In the genomic region with DNA sequence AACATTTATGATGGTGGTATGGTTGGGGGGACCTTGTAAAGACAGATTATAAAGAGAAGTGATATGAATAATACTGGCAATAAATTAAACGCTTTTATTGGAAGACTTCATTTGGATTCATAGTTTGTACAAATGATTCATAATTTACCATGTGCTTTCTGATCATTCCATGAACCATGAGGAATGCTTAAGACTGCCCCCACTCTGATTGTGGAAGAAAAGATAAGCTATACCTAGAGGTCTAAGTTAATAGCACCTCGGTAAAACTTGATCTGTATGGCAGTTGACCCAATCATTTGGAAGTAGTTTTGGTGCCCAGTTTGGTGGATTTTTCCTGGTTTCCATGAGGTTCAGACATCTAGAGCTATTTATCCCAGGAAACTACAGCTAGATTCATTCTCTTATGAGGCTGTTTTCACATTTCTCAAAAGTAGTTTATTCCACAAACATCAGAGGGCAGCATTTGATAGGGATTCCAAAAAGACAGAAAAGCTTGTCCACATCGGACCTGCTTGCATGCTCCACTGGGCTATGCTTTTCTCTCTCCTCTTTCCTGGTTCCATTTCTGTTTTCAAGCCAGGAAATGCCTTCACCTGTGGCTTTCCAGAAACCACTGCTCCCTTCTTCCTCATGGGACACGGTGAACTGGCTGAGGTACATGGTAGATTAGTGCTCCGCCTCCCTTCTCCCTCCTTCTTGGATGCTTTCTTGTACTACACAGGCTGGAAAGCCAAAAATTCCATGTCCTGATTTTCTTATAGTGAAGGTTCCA, we compare ENCODE assay signal across 8 cellular contexts. TPM values are rescaled to one million over a fixed set of nuclear protein-coding genes. Genes with fewer than 3 reads are reported as not detected.
A peak's percentile ranks its signal among the peaks of the same experiment; 100 is the strongest.
DNase-seq lines count a peak whose midpoint lies in the region; ATAC-seq and TF ChIP-seq lines count a peak whose summit lies in the region.

No MANE protein-coding gene starts in this region.

- H3K4me2 ChIP-seq in OCI-LY7 (ENCODE audit: low read length) (no peak overlapping the region), fibroblast of lung (ENCODE audit: extremely low read depth, insufficient read depth, low read length) (peak overlapping the region; percentile 39)

- H3K36me3 ChIP-seq in OCI-LY7 (ENCODE audit: insufficient read depth, low read length) (no peaks in the 10 kb centered on the region), fibroblast of lung (ENCODE audit: control insufficient read depth, insufficient read depth, low read length) (no peaks in the 10 kb centered on the region), psoas muscle (ENCODE audit: insufficient read depth in 1 of 2, low read depth in 1 of 2) (no peaks in the 10 kb centered on the region), suprapubic skin (no peaks in the 10 kb centered on the region)

- no peak overlapping the region for H3K27ac ChIP-seq in OCI-LY7 (ENCODE audit: low read depth, low read length, poor library complexity, severe bottlenecking)
- H3K27ac ChIP-seq in fibroblast of lung (ENCODE audit: insufficient read depth, low read length): no peak overlapping the region
- H3K27ac ChIP-seq in psoas muscle: no peak overlapping the region
- no peak overlapping the region for H3K27ac ChIP-seq in suprapubic skin

- H3K79me2 ChIP-seq in OCI-LY7 (ENCODE audit: insufficient read depth, low read depth, low read length) (no peaks in the 10 kb centered on the region), fibroblast of lung (ENCODE audit: control insufficient read depth, insufficient read depth, low read length) (no peaks in the 10 kb centered on the region)

- DNase-seq in G401 (ENCODE audit: low spot score): peak; percentile 17
- DNase-seq in OCI-LY7 (ENCODE audit: low spot score): no peak
- DNase-seq in fibroblast of lung (ENCODE audit: low read depth in 2 of 2): peak; percentile 73 to 81
- no peak for DNase-seq in psoas muscle
- no peak for DNase-seq in suprapubic skin (ENCODE audit: low spot score in 2 of 2)
- DNase-seq in activated CD4-positive, CD25-positive, alpha-beta regulatory T cell treated with anti-CD3 and anti-CD28 coated beads, Interleukin-2, amount 50 U/mL, for 72 hours: no peak
- DNase-seq in SHP77 (lab: John Stamatoyannopoulos, UW): no peak

- CTCF ChIA-PET in OCI-LY7 (lab: Charles Lee; ENCODE audit: unreplicated experiment): no interaction called here

- ATAC-seq in psoas muscle: peak; percentile 57 to 76 (median 61)
- ATAC-seq in HG03196 (IDR thresholded peaks at IDR 0.05; ENCODE audit: unreplicated experiment): no peak

- intact Hi-C loops in OCI-LY7 (cut with micrococcal nuclease; ENCODE audit: unreplicated experiment) (no loop called here), psoas muscle (cut with DNase I) (loop anchor here in 1 of 2 donors (10.0 kb wide), 3 partner anchors 100 to 230 kb away; partner anchors contain the start of gene BICC1)

- H3K4me3 ChIP-seq in OCI-LY7 (ENCODE audit: low read depth, low read length, poor library complexity, severe bottlenecking) (no peak overlapping the region), fibroblast of lung (replicated peaks in 1 of 4; ENCODE audit: control extremely low read depth in 1 of 4, insufficient read depth in 1 of 4, low read depth in 3 of 4, low read length in 4 of 4) (peak overlapping the region in 1 of 4 experiments; percentile 5), psoas muscle (no peak overlapping the region), suprapubic skin (no peak overlapping the region)

- H4K20me1 ChIP-seq in OCI-LY7 (ENCODE audit: insufficient read depth, low read length) (no peaks in the 10 kb centered on the region), fibroblast of lung (ENCODE audit: control insufficient read depth, extremely low read depth, insufficient read depth, low read length) (no peaks in the 10 kb centered on the region)

- no peak for TF ChIP-seq POLR2A in suprapubic skin (IDR thresholded peaks at IDR 0.05)

- POLR2A ChIA-PET in OCI-LY7 (lab: Charles Lee): no interaction called here

- H3K4me1 ChIP-seq in OCI-LY7 (ENCODE audit: insufficient read depth, low read length, poor library complexity, severe bottlenecking) (no peaks in the 10 kb centered on the region), fibroblast of lung (ENCODE audit: control insufficient read depth, extremely low read depth, insufficient read depth, low read length) (peaks cover 2% of the 10 kb centered on the region), psoas muscle (no peaks in the 10 kb centered on the region), suprapubic skin (peaks cover 3% of the 10 kb centered on the region)

- TF ChIP-seq EP300 in suprapubic skin (IDR thresholded peaks at IDR 0.05): no peak

- peak; percentile 33; the same call in 1 of the 2 replicates for TF ChIP-seq CTCF in OCI-LY7 (conservative IDR thresholded peaks at IDR 0.05; ENCODE audit: low read length)
- peak; percentile 51 to 60 for TF ChIP-seq CTCF in fibroblast of lung (conservative IDR thresholded peaks at IDR 0.05 in 1 of 2, IDR thresholded peaks at IDR 0.05 in 1 of 2; ENCODE audit: low read depth in 1 of 2, low read length in 2 of 2)
- TF ChIP-seq CTCF in psoas muscle (IDR thresholded peaks at IDR 0.05): peak; percentile 32
- peak in 1 of 2 donors; percentile 9 for TF ChIP-seq CTCF in suprapubic skin (IDR thresholded peaks at IDR 0.05)

- no peaks in the 10 kb centered on the region for H3K27me3 ChIP-seq in fibroblast of lung (ENCODE audit: control insufficient read depth, insufficient read depth, low read length)
- no peaks in the 10 kb centered on the region for H3K27me3 ChIP-seq in psoas muscle (ENCODE audit: insufficient read depth in 3 of 3, low read length in 2 of 3)
- H3K27me3 ChIP-seq in suprapubic skin: no peaks in the 10 kb centered on the region

- H2AFZ ChIP-seq in OCI-LY7 (ENCODE audit: low read length) (no peak overlapping the region), fibroblast of lung (ENCODE audit: low read length) (peak overlapping the region; percentile 54)

- in situ Hi-C loops in G401 (cut with HindIII; ENCODE audit: low sequenced_read_pairs): no loop called here

- WGBS in psoas muscle, 3 donors: 39 to 57% (median 39%) methylated on average over 5 of the region's 5 CpGs
- WGBS in suprapubic skin: 44% methylated on average over 5 of the region's 5 CpGs

- BruUV-seq in OCI-LY7 (replicated peaks; lab: Mats Ljungman, UMichigan): no TSS peak

- H3K9me3 ChIP-seq in OCI-LY7 (ENCODE audit: low read length) (no peaks in the 10 kb centered on the region), fibroblast of lung (ENCODE audit: control insufficient read depth, insufficient read depth, low read depth, low read length) (no peaks in the 10 kb centered on the region), psoas muscle (no peaks in the 10 kb centered on the region), suprapubic skin (no peaks in the 10 kb centered on the region)

- no peaks in the 10 kb centered on the region for H3K9me2 ChIP-seq in OCI-LY7 (ENCODE audit: insufficient read depth, low read length)

- no peak overlapping the region for H3K9ac ChIP-seq in fibroblast of lung (ENCODE audit: insufficient read depth, low read length)

RNA-seq across cellular contexts. Expression of gene TFAM, which starts 29.2 kb away (rescaled TPM):
- 67.1 and 102 TPM in 2 replicates for total RNA-seq in G401 (2014; rRNA removed; shearing (Covaris generic))
- 62.7 and 71.1 TPM in 2 replicates for total RNA-seq in OCI-LY7 (2014; rRNA removed; shearing (Covaris generic))
- 79.5 and 94.6 TPM in 2 replicates for total RNA-seq in OCI-LY7 (2022)
- 19.5 and 21.1 TPM in 2 replicates for total RNA-seq in fibroblast of lung
- 14.9 and 20.1 TPM in 2 replicates for polyA plus RNA-seq in fibroblast of lung
- 16.7 and 26.4 TPM in 2 replicates for polyA plus RNA-seq in fibroblast of lung (2012)
- polyA minus RNA-seq in fibroblast of lung (ENCODE audit: low replicate concordance): 5.7 and 11.2 TPM in 2 replicates
- 10 to 100 TPM; 22.7 to 36.0 (median 30.2) TPM for total RNA-seq in psoas muscle
- polyA plus RNA-seq in psoas muscle: 10 to 100 TPM; 10.0 to 24.4 (median 18.7) TPM
- total RNA-seq in suprapubic skin: 10 to 100 TPM; 16.6 to 22.9 (median 19.8) TPM

Comparison
In these comparisons a context has a peak if more than half of its experiments do, and no peak if none do; other contexts are left out.
1. DNase-seq: peak in G401 (single experiment) and fibroblast of lung (2 of 2); none in OCI-LY7 (single experiment), psoas muscle (0 of 2), suprapubic skin (0 of 2), activated CD4-positive, CD25-positive, alpha-beta regulatory T cell treated with anti-CD3 and anti-CD28 coated beads, Interleukin-2, amount 50 U/mL, for 72 hours (single experiment) and SHP77 (0 of 2).